1 cellular context compared by ENCODE assay signal in the genomic region with DNA sequence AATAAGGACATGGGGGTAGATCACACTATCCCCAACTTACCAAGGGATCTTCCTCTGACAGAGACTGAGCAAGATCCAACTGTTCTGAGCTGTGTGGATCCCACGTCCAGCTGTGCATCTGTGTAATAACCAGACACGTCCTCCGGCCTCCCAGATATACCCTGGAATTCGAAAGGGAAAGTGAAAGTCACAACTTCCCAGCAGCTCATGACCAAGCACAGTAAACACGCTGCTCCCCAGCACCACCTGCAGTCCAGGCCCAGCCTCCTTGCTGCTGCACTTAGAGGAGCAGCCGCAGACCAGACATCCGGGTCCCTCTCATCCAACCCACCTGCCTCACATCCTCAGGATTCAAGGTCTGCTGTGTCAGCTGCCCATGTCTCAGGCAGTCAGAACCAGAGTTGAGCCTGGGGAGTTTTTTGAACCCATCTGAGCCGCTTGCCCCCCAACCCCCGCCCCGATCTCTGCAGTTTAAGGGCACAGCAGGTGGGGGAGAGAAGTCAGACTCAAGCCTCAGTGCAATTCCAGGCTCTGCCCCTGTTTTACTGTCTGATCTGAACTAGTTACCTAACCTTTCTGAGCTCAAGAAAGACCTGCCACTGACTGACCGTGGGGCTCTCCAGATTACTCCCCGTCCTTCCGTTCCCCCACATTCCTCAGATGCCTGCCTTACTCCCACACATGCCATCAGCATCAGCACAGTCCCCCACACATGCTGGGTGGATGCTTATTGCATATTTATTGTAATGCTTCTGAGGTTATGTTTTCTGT.
A peak's percentile ranks its signal among the peaks of the same experiment; 100 is the strongest.
TF ChIP-seq lines count a peak whose summit lies in the region.

A gene with protein sequence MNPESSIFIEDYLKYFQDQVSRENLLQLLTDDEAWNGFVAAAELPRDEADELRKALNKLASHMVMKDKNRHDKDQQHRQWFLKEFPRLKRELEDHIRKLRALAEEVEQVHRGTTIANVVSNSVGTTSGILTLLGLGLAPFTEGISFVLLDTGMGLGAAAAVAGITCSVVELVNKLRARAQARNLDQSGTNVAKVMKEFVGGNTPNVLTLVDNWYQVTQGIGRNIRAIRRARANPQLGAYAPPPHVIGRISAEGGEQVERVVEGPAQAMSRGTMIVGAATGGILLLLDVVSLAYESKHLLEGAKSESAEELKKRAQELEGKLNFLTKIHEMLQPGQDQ (minus strand): TSS at position 127 of the 771 bp plus-strand sequence. CDS start 6,365 bp downstream, outside the sequence.

TF ChIP-seq in HepG2, 621 proteins besides CTCF, POLR2A, EP300 and RAD21 (continued from another document and continues in another):
- TF ChIP-seq, protein P1, sequence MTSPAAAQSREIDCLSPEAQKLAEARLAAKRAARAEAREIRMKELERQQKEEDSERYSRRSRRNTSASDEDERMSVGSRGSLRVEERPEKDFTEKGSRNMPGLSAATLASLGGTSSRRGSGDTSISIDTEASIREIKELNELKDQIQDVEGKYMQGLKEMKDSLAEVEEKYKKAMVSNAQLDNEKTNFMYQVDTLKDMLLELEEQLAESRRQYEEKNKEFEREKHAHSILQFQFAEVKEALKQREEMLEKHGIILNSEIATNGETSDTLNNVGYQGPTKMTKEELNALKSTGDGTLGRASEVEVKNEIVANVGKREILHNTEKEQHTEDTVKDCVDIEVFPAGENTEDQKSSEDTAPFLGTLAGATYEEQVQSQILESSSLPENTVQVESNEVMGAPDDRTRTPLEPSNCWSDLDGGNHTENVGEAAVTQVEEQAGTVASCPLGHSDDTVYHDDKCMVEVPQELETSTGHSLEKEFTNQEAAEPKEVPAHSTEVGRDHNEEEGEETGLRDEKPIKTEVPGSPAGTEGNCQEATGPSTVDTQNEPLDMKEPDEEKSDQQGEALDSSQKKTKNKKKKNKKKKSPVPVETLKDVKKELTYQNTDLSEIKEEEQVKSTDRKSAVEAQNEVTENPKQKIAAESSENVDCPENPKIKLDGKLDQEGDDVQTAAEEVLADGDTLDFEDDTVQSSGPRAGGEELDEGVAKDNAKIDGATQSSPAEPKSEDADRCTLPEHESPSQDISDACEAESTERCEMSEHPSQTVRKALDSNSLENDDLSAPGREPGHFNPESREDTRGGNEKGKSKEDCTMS (CRISPR knock-in tag; conservative IDR thresholded peaks at IDR 0.05), result no peak
- TF ChIP-seq ZNF382 (CRISPR knock-in tag; IDR thresholded peaks at IDR 0.05; ENCODE audit: borderline replicate concordance), result no peak
- peak; percentile 50; the same call in 1 of the 2 replicates for TF ChIP-seq HNF4A (CRISPR knock-in tag; IDR thresholded peaks at IDR 0.05)
- no peak; the same call in 1 of the 2 replicates for TF ChIP-seq NCOA2 (CRISPR knock-in tag; IDR thresholded peaks at IDR 0.05)
- no peak for TF ChIP-seq EZH2 (conservative IDR thresholded peaks at IDR 0.05; ENCODE audit: low read depth, low read length)
- TF ChIP-seq PHB2 (IDR thresholded peaks at IDR 0.05; ENCODE audit: partially characterized antibody), result no peak
- no peak for TF ChIP-seq TCF7L2 (IDR thresholded peaks at IDR 0.05; ENCODE audit: low read depth, low read length)
- TF ChIP-seq PAWR (CRISPR knock-in tag; IDR thresholded peaks at IDR 0.05; ENCODE audit: borderline replicate concordance), result no peak
- TF ChIP-seq ZNF615 (CRISPR knock-in tag; IDR thresholded peaks at IDR 0.05; ENCODE audit: borderline replicate concordance), result no peak
- TF ChIP-seq TP53 (CRISPR knock-in tag; conservative IDR thresholded peaks at IDR 0.05), result no peak; the same call in 1 of the 2 replicates
- TF ChIP-seq ZFP36 (IDR thresholded peaks at IDR 0.05; ENCODE audit: borderline replicate concordance, low read depth, low read length, partially characterized antibody), result no peak
- TF ChIP-seq, protein P2, sequence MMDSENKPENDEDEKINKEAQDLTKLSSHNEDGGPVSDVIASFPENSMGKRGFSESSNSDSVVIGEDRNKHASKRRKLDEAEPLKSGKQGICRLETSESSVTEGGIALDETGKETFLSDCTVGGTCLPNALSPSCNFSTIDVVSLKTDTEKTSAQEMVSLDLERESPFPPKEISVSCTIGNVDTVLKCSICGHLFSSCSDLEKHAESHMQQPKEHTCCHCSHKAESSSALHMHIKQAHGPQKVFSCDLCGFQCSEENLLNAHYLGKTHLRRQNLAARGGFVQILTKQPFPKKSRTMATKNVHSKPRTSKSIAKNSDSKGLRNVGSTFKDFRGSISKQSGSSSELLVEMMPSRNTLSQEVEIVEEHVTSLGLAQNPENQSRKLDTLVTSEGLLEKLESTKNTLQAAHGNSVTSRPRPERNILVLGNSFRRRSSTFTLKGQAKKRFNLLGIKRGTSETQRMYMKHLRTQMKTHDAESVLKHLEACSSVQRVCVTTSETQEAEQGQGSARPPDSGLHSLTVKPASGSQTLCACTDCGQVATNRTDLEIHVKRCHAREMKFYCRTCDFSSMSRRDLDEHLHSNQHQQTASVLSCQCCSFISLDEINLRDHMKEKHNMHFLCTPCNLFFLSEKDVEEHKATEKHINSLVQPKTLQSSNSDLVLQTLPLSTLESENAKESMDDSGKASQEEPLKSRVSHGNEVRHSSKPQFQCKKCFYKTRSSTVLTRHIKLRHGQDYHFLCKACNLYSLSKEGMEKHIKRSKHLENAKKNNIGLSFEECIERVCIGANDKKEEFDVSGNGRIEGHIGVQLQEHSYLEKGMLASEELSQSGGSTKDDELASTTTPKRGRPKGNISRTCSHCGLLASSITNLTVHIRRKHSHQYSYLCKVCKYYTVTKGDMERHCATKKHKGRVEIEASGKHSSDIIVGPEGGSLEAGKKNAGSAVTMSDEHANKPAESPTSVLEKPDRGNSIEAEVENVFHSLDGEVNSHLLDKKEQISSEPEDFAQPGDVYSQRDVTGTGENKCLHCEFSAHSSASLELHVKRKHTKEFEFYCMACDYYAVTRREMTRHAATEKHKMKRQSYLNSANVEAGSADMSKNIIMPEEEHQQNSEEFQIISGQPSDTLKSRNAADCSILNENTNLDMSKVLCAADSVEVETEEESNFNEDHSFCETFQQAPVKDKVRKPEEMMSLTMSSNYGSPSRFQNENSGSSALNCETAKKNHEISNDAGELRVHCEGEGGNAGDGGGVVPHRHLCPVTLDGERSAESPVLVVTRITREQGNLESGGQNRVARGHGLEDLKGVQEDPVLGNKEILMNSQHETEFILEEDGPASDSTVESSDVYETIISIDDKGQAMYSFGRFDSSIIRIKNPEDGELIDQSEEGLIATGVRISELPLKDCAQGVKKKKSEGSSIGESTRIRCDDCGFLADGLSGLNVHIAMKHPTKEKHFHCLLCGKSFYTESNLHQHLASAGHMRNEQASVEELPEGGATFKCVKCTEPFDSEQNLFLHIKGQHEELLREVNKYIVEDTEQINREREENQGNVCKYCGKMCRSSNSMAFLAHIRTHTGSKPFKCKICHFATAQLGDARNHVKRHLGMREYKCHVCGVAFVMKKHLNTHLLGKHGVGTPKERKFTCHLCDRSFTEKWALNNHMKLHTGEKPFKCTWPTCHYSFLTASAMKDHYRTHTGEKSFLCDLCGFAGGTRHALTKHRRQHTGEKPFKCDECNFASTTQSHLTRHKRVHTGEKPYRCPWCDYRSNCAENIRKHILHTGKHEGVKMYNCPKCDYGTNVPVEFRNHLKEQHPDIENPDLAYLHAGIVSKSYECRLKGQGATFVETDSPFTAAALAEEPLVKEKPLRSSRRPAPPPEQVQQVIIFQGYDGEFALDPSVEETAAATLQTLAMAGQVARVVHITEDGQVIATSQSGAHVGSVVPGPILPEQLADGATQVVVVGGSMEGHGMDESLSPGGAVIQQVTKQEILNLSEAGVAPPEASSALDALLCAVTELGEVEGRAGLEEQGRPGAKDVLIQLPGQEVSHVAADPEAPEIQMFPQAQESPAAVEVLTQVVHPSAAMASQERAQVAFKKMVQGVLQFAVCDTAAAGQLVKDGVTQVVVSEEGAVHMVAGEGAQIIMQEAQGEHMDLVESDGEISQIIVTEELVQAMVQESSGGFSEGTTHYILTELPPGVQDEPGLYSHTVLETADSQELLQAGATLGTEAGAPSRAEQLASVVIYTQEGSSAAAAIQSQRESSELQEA (CRISPR knock-in tag; IDR thresholded peaks at IDR 0.05; ENCODE audit: not compliant biosample characterization), result no peak
- no peak for TF ChIP-seq MZF1 (CRISPR knock-in tag; IDR thresholded peaks at IDR 0.05; ENCODE audit: borderline replicate concordance)
- no peak for TF ChIP-seq ZNF850 (CRISPR knock-in tag; conservative IDR thresholded peaks at IDR 0.05)
- TF ChIP-seq ZKSCAN5 (CRISPR knock-in tag; IDR thresholded peaks at IDR 0.05), result no peak
- TF ChIP-seq PRMT3 (CRISPR knock-in tag; IDR thresholded peaks at IDR 0.05; ENCODE audit: borderline replicate concordance, low read depth), result no peak
- no peak for TF ChIP-seq ZBTB3 (CRISPR knock-in tag; IDR thresholded peaks at IDR 0.05; ENCODE audit: borderline replicate concordance, low read depth)
- TF ChIP-seq CAMTA2 (CRISPR knock-in tag; IDR thresholded peaks at IDR 0.05; ENCODE audit: borderline replicate concordance), result no peak
- TF ChIP-seq NFKBIZ (CRISPR knock-in tag; IDR thresholded peaks at IDR 0.05), result no peak
- TF ChIP-seq, protein P3, sequence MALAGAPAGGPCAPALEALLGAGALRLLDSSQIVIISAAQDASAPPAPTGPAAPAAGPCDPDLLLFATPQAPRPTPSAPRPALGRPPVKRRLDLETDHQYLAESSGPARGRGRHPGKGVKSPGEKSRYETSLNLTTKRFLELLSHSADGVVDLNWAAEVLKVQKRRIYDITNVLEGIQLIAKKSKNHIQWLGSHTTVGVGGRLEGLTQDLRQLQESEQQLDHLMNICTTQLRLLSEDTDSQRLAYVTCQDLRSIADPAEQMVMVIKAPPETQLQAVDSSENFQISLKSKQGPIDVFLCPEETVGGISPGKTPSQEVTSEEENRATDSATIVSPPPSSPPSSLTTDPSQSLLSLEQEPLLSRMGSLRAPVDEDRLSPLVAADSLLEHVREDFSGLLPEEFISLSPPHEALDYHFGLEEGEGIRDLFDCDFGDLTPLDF (CRISPR knock-in tag; IDR thresholded peaks at IDR 0.05), result no peak
- no peak for TF ChIP-seq KDM6A (CRISPR knock-in tag; IDR thresholded peaks at IDR 0.05; ENCODE audit: low read depth)
- TF ChIP-seq, protein P4, sequence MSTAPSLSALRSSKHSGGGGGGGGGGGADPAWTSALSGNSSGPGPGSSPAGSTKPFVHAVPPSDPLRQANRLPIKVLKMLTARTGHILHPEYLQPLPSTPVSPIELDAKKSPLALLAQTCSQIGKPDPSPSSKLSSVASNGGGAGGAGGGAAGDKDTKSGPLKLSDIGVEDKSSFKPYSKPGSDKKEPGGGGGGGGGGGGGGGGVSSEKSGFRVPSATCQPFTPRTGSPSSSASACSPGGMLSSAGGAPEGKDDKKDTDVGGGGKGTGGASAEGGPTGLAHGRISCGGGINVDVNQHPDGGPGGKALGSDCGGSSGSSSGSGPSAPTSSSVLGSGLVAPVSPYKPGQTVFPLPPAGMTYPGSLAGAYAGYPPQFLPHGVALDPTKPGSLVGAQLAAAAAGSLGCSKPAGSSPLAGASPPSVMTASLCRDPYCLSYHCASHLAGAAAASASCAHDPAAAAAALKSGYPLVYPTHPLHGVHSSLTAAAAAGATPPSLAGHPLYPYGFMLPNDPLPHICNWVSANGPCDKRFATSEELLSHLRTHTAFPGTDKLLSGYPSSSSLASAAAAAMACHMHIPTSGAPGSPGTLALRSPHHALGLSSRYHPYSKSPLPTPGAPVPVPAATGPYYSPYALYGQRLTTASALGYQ (CRISPR knock-in tag; IDR thresholded peaks at IDR 0.05), result no peak
- TF ChIP-seq, protein P5, sequence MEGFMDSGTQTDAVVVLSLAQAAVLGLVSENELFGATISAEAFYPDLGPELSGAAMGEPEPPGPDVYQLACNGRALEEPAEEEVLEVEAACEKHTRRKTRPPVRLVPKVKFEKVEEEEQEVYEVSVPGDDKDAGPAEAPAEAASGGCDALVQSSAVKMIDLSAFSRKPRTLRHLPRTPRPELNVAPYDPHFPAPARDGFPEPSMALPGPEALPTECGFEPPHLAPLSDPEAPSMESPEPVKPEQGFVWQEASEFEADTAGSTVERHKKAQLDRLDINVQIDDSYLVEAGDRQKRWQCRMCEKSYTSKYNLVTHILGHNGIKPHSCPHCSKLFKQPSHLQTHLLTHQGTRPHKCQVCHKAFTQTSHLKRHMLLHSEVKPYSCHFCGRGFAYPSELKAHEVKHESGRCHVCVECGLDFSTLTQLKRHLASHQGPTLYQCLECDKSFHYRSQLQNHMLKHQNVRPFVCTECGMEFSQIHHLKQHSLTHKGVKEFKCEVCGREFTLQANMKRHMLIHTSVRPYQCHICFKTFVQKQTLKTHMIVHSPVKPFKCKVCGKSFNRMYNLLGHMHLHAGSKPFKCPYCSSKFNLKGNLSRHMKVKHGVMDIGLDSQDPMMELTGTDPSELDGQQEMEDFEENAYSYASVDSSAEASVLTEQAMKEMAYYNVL (CRISPR knock-in tag; IDR thresholded peaks at IDR 0.05; ENCODE audit: borderline replicate concordance), result peak; percentile 65; the same call in 1 of the 2 replicates
- TF ChIP-seq, protein P6, sequence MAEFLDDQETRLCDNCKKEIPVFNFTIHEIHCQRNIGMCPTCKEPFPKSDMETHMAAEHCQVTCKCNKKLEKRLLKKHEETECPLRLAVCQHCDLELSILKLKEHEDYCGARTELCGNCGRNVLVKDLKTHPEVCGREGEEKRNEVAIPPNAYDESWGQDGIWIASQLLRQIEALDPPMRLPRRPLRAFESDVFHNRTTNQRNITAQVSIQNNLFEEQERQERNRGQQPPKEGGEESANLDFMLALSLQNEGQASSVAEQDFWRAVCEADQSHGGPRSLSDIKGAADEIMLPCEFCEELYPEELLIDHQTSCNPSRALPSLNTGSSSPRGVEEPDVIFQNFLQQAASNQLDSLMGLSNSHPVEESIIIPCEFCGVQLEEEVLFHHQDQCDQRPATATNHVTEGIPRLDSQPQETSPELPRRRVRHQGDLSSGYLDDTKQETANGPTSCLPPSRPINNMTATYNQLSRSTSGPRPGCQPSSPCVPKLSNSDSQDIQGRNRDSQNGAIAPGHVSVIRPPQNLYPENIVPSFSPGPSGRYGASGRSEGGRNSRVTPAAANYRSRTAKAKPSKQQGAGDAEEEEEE (CRISPR knock-in tag; IDR thresholded peaks at IDR 0.05; ENCODE audit: borderline replicate concordance), result no peak
- peak; percentile 82 for TF ChIP-seq SALL1 (CRISPR knock-in tag; IDR thresholded peaks at IDR 0.05)
- TF ChIP-seq ASH2L (IDR thresholded peaks at IDR 0.05; ENCODE audit: insufficient read length, low read depth, low read length), result peak; percentile 38
- no peak for TF ChIP-seq ZNF567 (CRISPR knock-in tag; IDR thresholded peaks at IDR 0.05; ENCODE audit: borderline replicate concordance)
- TF ChIP-seq NFYC (CRISPR knock-in tag; IDR thresholded peaks at IDR 0.05), result no peak
